In the genomic region with DNA sequence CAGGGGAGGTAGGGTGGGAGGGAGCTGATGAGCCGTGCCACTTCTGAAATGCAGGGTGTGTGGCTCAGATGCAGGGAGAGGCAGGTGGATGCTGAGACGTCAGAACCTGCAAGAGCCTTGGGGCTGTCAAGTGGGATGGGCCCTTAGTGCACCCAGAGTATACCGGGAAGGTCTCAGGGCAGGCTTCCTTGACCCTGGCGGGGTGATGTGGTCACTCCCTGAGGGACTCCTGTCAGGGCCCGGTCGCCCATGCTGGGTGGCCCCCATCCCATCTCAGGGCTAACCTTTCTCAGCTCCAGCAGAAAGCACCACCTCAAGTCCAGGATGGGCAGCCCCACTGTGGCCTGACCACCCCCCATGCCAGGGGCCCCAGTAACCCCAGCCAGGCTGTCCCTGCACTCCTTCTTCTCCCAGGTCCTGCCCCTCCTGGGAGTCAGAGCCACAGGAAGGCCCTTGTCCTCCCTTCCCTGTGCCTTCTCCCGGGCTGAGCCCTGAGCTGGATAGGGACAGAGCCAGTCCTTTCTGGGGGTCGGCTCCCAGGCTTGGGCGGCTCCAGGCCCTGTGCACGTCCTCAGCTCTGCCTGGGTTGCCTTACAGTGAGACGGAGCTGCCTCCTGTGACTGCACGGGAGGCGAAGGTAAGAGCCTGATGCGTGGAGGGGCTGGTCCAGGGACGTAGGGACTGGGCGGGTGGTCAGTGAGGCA, we compare ENCODE assay signal across 3 cellular contexts. TPM values are rescaled to one million over a fixed set of nuclear protein-coding genes. Genes with fewer than 3 reads are reported as not detected.
"Had no signal": no experiment of that assay in that cellular context is flagged by ENCODE, and none has a peak within 500 bp of the region (broad histone marks: within the 10 kb centered on the region; RNA-seq: fewer than 3 reads in every experiment).

No MANE protein-coding gene starts in this region.

RNA-seq across cellular contexts. Expression of a gene that starts 16.1 kb away (rescaled TPM):
- total RNA-seq: IMR-90, Right ventricle myocardium superior had no signal

RNA-seq across cellular contexts. Expression of a gene that starts 53.7 kb away (rescaled TPM):
- polyA plus RNA-seq: K562 had no signal
